ENCODE assay signal across 1 cellular context in the genomic region with DNA sequence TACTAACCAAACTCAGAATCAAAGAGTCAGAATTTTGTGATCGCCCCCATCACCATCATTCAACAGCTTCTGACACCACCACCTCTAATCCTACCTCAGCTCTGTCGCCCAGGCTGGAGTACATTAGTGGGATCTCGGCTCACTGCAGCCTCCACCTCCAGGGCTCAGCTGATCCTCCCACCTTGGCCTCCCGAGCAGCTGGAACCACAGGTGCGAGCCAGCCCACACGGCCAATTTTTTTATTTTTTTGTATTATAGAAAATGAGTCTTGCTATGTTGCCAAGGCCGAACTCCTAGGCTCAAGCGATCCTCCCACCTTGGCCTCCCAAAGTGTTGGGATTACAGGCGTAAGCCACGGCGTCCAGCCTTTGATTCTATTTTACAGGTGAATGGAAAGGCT.
TF ChIP-seq lines count a peak whose summit lies in the region.

No MANE protein-coding gene starts in this region.

TF ChIP-seq in GM12878, 131 proteins besides CTCF, POLR2A, EP300 and RAD21:
- TF ChIP-seq E2F4 (IDR thresholded peaks at IDR 0.05; ENCODE audit: low read depth, low read length) (no peak), GABPA (IDR thresholded peaks at IDR 0.05; ENCODE audit: low read depth) (no peak), SMAD1 (IDR thresholded peaks at IDR 0.05; ENCODE audit: low read depth, partially characterized antibody) (no peak), IKZF2 (IDR thresholded peaks at IDR 0.05) (no peak)
- TF ChIP-seq, protein P1, sequence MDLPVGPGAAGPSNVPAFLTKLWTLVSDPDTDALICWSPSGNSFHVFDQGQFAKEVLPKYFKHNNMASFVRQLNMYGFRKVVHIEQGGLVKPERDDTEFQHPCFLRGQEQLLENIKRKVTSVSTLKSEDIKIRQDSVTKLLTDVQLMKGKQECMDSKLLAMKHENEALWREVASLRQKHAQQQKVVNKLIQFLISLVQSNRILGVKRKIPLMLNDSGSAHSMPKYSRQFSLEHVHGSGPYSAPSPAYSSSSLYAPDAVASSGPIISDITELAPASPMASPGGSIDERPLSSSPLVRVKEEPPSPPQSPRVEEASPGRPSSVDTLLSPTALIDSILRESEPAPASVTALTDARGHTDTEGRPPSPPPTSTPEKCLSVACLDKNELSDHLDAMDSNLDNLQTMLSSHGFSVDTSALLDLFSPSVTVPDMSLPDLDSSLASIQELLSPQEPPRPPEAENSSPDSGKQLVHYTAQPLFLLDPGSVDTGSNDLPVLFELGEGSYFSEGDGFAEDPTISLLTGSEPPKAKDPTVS (IDR thresholded peaks at IDR 0.05; ENCODE audit: low read depth, low read length), result no peak
